28 cellular contexts compared by ENCODE assay signal in genomic region chr2:65731476-65731875, GRCh38.
"Had no signal": no experiment of that assay in that cellular context is flagged by ENCODE, and none has a peak within 500 bp of the region (broad histone marks: within the 10 kb centered on the region; RNA-seq: fewer than 3 reads in every experiment).

No MANE protein-coding gene starts in this region.

- ATAC-seq: activated CD4-positive, alpha-beta T cell treated with anti-CD3 and anti-CD28 coated beads for 36 hours; activated CD8-positive, alpha-beta memory T cell treated with anti-CD3 and anti-CD28 coated beads, Interleukin-2, amount 10 ng/mL, durations not matched to agents 7 days and 5 days; activated CD8-positive, alpha-beta T cell treated with anti-CD3 and anti-CD28 coated beads, Interleukin-2, amount 10 ng/mL, durations not matched to agents 7 days and 5 days; esophagus mucosa; heart right ventricle; left lung; mucosa of descending colon; sciatic nerve; stimulated activated effector memory CD8-positive, alpha-beta T cell treated with anti-CD3 and anti-CD28 coated beads, Interleukin-12 subunit alpha, Interleukin-12 subunit beta, amount 100 ng/mL, for 72 hours had no signal

- FAIRE-seq: bronchial epithelial cell had no signal

- H3K4me3 ChIP-seq: heart right ventricle, left lung, lung, mucosa of descending colon, ovary, skin epidermis, thyroid gland, upper lobe of left lung, vagina had no signal

- DNase-seq: activated B cell treated with CpG ODN at 0.5 μM for 24 hours; activated CD4-positive, alpha-beta T cell treated with anti-CD3 and anti-CD28 coated beads for 36 hours; activated CD8-positive, alpha-beta memory T cell treated with anti-CD3 and anti-CD28 coated beads, Interleukin-2, amount 10 ng/mL, durations not matched to agents 7 days and 5 days; activated CD8-positive, alpha-beta T cell treated with anti-CD3 and anti-CD28 coated beads, Interleukin-2, amount 10 ng/mL, durations not matched to agents 7 days and 5 days; activated naive CD4-positive, alpha-beta T cell treated with Interleukin-2 at 50 U/mL for 16 hours; activated T-cell treated with anti-CD3 and anti-CD28 coated beads, Interleukin-2, amount 50 U/mL, for 48 hours; anterior cingulate cortex; endodermal cell; foreskin fibroblast; heart right ventricle; kidney glomerular epithelial cell; left lung; mesendoderm; mucosa of descending colon; ovary; stimulated activated CD4-positive, alpha-beta T cell treated with anti-CD3 and anti-CD28 coated beads, Interleukin-12 subunit alpha, Interleukin-12 subunit beta, amount 100 ng/mL, for 4 hours; stimulated activated CD4-positive, alpha-beta T cell treated with anti-CD3 and anti-CD28 coated beads, Interleukin-4, amount 100 ng/mL, for 24 hours; T-helper 2 cell; thyroid gland; upper lobe of left lung had no signal

- H3K36me3 ChIP-seq: heart right ventricle, left lung, neutrophil, ovary, thyroid gland, upper lobe of left lung, vagina had no signal

- H3K27me3 ChIP-seq: left lung, neutrophil, ovary, thyroid gland, upper lobe of left lung, vagina had no signal

- H3K9me3 ChIP-seq: left lung, mucosa of descending colon, neutrophil, ovary, thyroid gland, upper lobe of left lung, vagina had no signal

- H3K27ac ChIP-seq: heart right ventricle, left lung, neutrophil, ovary, skin epidermis, thyroid gland, upper lobe of left lung, vagina had no signal

- H3K4me1 ChIP-seq: heart right ventricle, left lung, thyroid gland, upper lobe of left lung had no signal
